ENCODE assay signal across 8 cellular contexts in the genomic region with DNA sequence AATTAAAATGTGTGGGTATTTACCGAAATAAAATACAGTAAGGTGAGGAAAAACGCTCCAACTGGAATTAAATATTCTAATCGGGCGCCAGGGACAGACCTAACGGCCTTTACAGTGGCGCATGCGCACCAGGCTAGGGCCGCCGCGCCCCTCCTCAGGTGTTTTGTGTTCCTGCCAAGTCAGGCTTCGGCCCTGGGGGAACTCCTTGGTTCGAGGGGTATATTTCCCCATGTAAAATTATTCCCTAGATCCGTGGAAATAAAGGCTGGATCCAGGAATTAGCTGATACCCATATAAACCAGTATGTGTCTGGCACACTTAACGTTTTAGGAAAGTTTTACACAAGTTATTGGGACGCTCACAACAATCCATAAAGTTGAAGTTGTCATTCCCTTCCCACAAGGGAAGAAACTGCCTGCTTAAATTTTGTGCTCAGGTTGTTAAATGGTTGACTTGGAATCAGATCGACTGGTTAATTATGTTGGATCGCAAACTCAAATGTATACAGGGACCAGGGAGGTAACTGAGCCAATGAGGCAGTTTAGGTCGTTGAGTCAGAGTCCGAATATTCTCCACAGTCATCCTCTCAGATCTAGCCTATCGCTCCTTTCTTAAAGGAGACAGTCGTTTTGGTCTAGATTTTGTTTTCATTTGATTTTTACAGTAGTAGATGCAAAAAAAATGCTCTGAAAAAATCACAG. TPM values are rescaled to one million over a fixed set of nuclear protein-coding genes. Genes with fewer than 3 reads are reported as not detected.
DNase-seq lines count a peak whose midpoint lies in the region; ATAC-seq, FAIRE-seq and TF ChIP-seq lines count a peak whose summit lies in the region.

No MANE protein-coding gene starts in this region.

- H3K4me3 ChIP-seq in OCI-LY3 (ENCODE audit: low read length), result peak overlapping the region; percentile 94
- peak overlapping the region; percentile 98 for H3K4me3 ChIP-seq in mucosa of descending colon

- H3K4me1 ChIP-seq in OCI-LY3 (ENCODE audit: low read length) (peaks cover 5% of the 10 kb centered on the region), mucosa of descending colon (ENCODE audit: low read depth) (peaks cover 7% of the 10 kb centered on the region)

- peak overlapping the region; percentile 77 for H3K4me2 ChIP-seq in OCI-LY3 (ENCODE audit: low read length)

- DNase-seq in GM12891 (ENCODE audit: insufficient read length, low spot score), result peak; percentile 72
- DNase-seq in HuH-7 (ENCODE audit: low spot score), result peak; percentile 73
- DNase-seq in activated T-cell treated with anti-CD3 and anti-CD28 coated beads for 48 hours (ENCODE audit: low read depth), result peak; percentile 62
- no peak for DNase-seq in epithelial cell of prostate (ENCODE audit: low read depth, low spot score)
- DNase-seq in mucosa of descending colon, result peak; percentile 85 to 88 (median 86)
- DNase-seq in stimulated activated CD8-positive, alpha-beta memory T cell treated with anti-CD3 and anti-CD28 coated beads, Interleukin-2, amount 100 ng/mL, for 1 hour (ENCODE audit: low read depth in 2 of 2), result peak; percentile 55 to 72

- H4K20me1 ChIP-seq in OCI-LY3 (ENCODE audit: insufficient read depth, low read length), result no peaks in the 10 kb centered on the region

- peaks cover 46% of the 10 kb centered on the region for H3K79me2 ChIP-seq in OCI-LY3 (ENCODE audit: low read length)

- peak overlapping the region; percentile 97 for H3K9ac ChIP-seq in OCI-LY3 (ENCODE audit: low read length)

- H2AFZ ChIP-seq in OCI-LY3 (ENCODE audit: low read depth, low read length), result peak overlapping the region; percentile 100

- H3K27ac ChIP-seq in OCI-LY3 (ENCODE audit: low read length) (peak overlapping the region; percentile 90), epithelial cell of prostate (peak overlapping the region; percentile 90)

- intact Hi-C loops in mucosa of descending colon (cut with DNase I, micrococcal nuclease), result no loop called here

- TF ChIP-seq POLR2A in GM12891 (IDR thresholded peaks at IDR 0.05; ENCODE audit: low read depth, low read length), result no peak

- no peaks in the 10 kb centered on the region for H3K27me3 ChIP-seq in OCI-LY3 (ENCODE audit: low read depth, low read length)

- ATAC-seq in mucosa of descending colon, result peak; percentile 87
- ATAC-seq in HG03520 (IDR thresholded peaks at IDR 0.05; ENCODE audit: unreplicated experiment), result no peak

- FAIRE-seq in GM12891 (lab: Jason Lieb, UNC), result peak; percentile 33

- H3K36me3 ChIP-seq in OCI-LY3 (replicated peaks; ENCODE audit: low read depth, low read length) (peaks cover 14% of the 10 kb centered on the region), mucosa of descending colon (ENCODE audit: low read depth) (peaks cover 3% of the 10 kb centered on the region)

- TF ChIP-seq CTCF in OCI-LY3 (IDR thresholded peaks at IDR 0.05; ENCODE audit: low read depth, low read length) (no peak), mucosa of descending colon (IDR thresholded peaks at IDR 0.05) (no peak)

- no peaks in the 10 kb centered on the region for H3K9me3 ChIP-seq in OCI-LY3 (ENCODE audit: insufficient read depth, low read length)
- H3K9me3 ChIP-seq in mucosa of descending colon, result no peaks in the 10 kb centered on the region

TF ChIP-seq in GM12891, 5 proteins besides CTCF, POLR2A, EP300 and RAD21:
- no peak for TF ChIP-seq PAX5 (IDR thresholded peaks at IDR 0.05; ENCODE audit: insufficient read depth, low read length, severe bottlenecking)
- TF ChIP-seq SPI1 (IDR thresholded peaks at IDR 0.05; ENCODE audit: low read depth, low read length), result no peak
- TF ChIP-seq POLR2AphosphoS5 (IDR thresholded peaks at IDR 0.05; ENCODE audit: low read depth, low read length), result no peak
- TF ChIP-seq TAF1 (IDR thresholded peaks at IDR 0.05; ENCODE audit: low read depth, low read length), result no peak; the same call in 1 of the 2 replicates
- no peak for TF ChIP-seq POU2F2 (IDR thresholded peaks at IDR 0.05; ENCODE audit: low read depth, low read length)

RNA-seq across cellular contexts. Expression of a gene that starts 0.6 kb away (rescaled TPM):
- polyA plus RNA-seq in GM12891 (2012; ENCODE audit: low read depth, missing spikeins), result 26.8 TPM
- 10 to 100 TPM; 31.9 to 50.3 (median 32.8) TPM for total RNA-seq in mucosa of descending colon

RNA-seq across cellular contexts. Expression of a gene that starts 46.0 kb away (rescaled TPM):
- polyA plus RNA-seq in GM12891 (2012; ENCODE audit: low read depth, missing spikeins), result 332 TPM
- total RNA-seq in mucosa of descending colon, result 100 to 1,000 TPM; 174 to 277 (median 265) TPM
